1 cellular context compared by ENCODE assay signal in genomic region chr6:30763618-30764489, GRCh38.
A peak's percentile ranks its signal among the peaks of the same experiment; 100 is the strongest.
TF ChIP-seq lines count a peak whose summit lies in the region.

No MANE protein-coding gene starts in this region.

TF ChIP-seq in HepG2, 621 proteins besides CTCF, POLR2A, EP300 and RAD21 (continued from another document and continues in another):
- TF ChIP-seq CSRNP1 (CRISPR knock-in tag; IDR thresholded peaks at IDR 0.05) (peak; percentile 76; the same call in 1 of the 2 replicates), EEA1 (CRISPR knock-in tag; IDR thresholded peaks at IDR 0.05; ENCODE audit: borderline replicate concordance) (no peak), ZNF768 (CRISPR knock-in tag; IDR thresholded peaks at IDR 0.05) (peak; percentile 57; the same call in 1 of the 2 replicates), E2F5 (CRISPR knock-in tag; conservative IDR thresholded peaks at IDR 0.05) (no peak), RBM39 (IDR thresholded peaks at IDR 0.05; ENCODE audit: low read depth, low read length, poor library complexity, severe bottlenecking) (no peak), CBX1 (IDR thresholded peaks at IDR 0.05; ENCODE audit: low read depth) (peak; percentile 33), ZSCAN12 (CRISPR knock-in tag; IDR thresholded peaks at IDR 0.05) (no peak), ARID2 (CRISPR knock-in tag; IDR thresholded peaks at IDR 0.05; ENCODE audit: borderline replicate concordance) (no peak), TCF12 (IDR thresholded peaks at IDR 0.05) (no peak), TCF12 (CRISPR knock-in tag; IDR thresholded peaks at IDR 0.05) (no peak; the same call in 1 of the 2 replicates), SRY (CRISPR knock-in tag; IDR thresholded peaks at IDR 0.05) (peak; percentile 76; the same call in 1 of the 2 replicates), IRF1 (CRISPR knock-in tag; IDR thresholded peaks at IDR 0.05; ENCODE audit: low read depth) (no peak), HNRNPLL (IDR thresholded peaks at IDR 0.05; ENCODE audit: low read depth, low read length, poor library complexity, severe bottlenecking) (no peak), CCAR2 (optimal IDR thresholded peaks at IDR 0.05; ENCODE audit: low read depth, low read length) (no peak), MAFF (IDR thresholded peaks at IDR 0.05; ENCODE audit: low read depth, low read length) (peak; percentile 48; the same call in 1 of the 2 replicates), ZBTB37 (CRISPR knock-in tag; IDR thresholded peaks at IDR 0.05) (peak; percentile 88; the same call in 1 of the 2 replicates), KLF16 (CRISPR knock-in tag; IDR thresholded peaks at IDR 0.05) (peak in 1 of 2 experiments; percentile 51; a peak in 2 of 4 replicates), PREB (CRISPR knock-in tag; IDR thresholded peaks at IDR 0.05) (no peak), ZNF44 (CRISPR knock-in tag; IDR thresholded peaks at IDR 0.05) (peak; percentile 22; the same call in 1 of the 2 replicates), EED (CRISPR knock-in tag; IDR thresholded peaks at IDR 0.05) (peak; percentile 89; the same call in 1 of the 2 replicates), NFATC3 (CRISPR knock-in tag; IDR thresholded peaks at IDR 0.05) (peak; percentile 65), HIC2 (CRISPR knock-in tag; IDR thresholded peaks at IDR 0.05; ENCODE audit: low read depth) (0 out of 2 replicates have a peak, but pooled peaks have one; percentile 43), SOX13 (IDR thresholded peaks at IDR 0.05) (peak; percentile 96), SOX13 (CRISPR knock-in tag; conservative IDR thresholded peaks at IDR 0.05 in 1 of 2, IDR thresholded peaks at IDR 0.05 in 1 of 2) (peak; percentile 94 to 99; a peak in 3 of 4 replicates), ZNF329 (CRISPR knock-in tag; IDR thresholded peaks at IDR 0.05; ENCODE audit: low read depth) (no peak), ZKSCAN1 (IDR thresholded peaks at IDR 0.05; ENCODE audit: low read length) (no peak), GLI4 (CRISPR knock-in tag; IDR thresholded peaks at IDR 0.05; ENCODE audit: borderline replicate concordance) (0 out of 2 replicates have a peak, but pooled peaks have one; percentile 75), ZNF619 (CRISPR knock-in tag; IDR thresholded peaks at IDR 0.05) (0 out of 2 replicates have a peak, but pooled peaks have one; percentile 13), RBFOX2 (IDR thresholded peaks at IDR 0.05; ENCODE audit: low read depth, low read length) (no peak), BHLHE40 (IDR thresholded peaks at IDR 0.05; ENCODE audit: low read length) (0 out of 2 replicates have a peak, but pooled peaks have one; percentile 15), NFKBIZ (CRISPR knock-in tag; IDR thresholded peaks at IDR 0.05) (peak; percentile 75; the same call in 1 of the 2 replicates), ZNF766 (CRISPR knock-in tag; IDR thresholded peaks at IDR 0.05; ENCODE audit: borderline replicate concordance) (no peak), ZNF17 (CRISPR knock-in tag; IDR thresholded peaks at IDR 0.05) (no peak), ZBTB2 (CRISPR knock-in tag; IDR thresholded peaks at IDR 0.05; ENCODE audit: low read depth) (no peak), ZNF576 (CRISPR knock-in tag; IDR thresholded peaks at IDR 0.05) (no peak), KLF15 (CRISPR knock-in tag; IDR thresholded peaks at IDR 0.05; ENCODE audit: borderline replicate concordance) (no peak; the same call in 1 of the 2 replicates), SNAPC2 (CRISPR knock-in tag; IDR thresholded peaks at IDR 0.05) (0 out of 2 replicates have a peak, but pooled peaks have one; percentile 22), ELF1 (CRISPR knock-in tag; IDR thresholded peaks at IDR 0.05) (peak; percentile 86), NCOA2 (CRISPR knock-in tag; IDR thresholded peaks at IDR 0.05) (peak; percentile 93), MNT (IDR thresholded peaks at IDR 0.05) (peak; percentile 44; the same call in 1 of the 2 replicates), ZNF7 (CRISPR knock-in tag; IDR thresholded peaks at IDR 0.05) (no peak), GTF2F1 (IDR thresholded peaks at IDR 0.05; ENCODE audit: low read length) (peak; percentile 37; the same call in 1 of the 2 replicates), ZNF530 (CRISPR knock-in tag; IDR thresholded peaks at IDR 0.05; ENCODE audit: low read depth) (peak; percentile 61; the same call in 1 of the 2 replicates), FOXK1 (CRISPR knock-in tag; IDR thresholded peaks at IDR 0.05; ENCODE audit: borderline replicate concordance, low read depth) (no peak), ZBTB10 (CRISPR knock-in tag; IDR thresholded peaks at IDR 0.05; ENCODE audit: borderline replicate concordance) (peak; percentile 92; the same call in 1 of the 2 replicates), ZNF839 (CRISPR knock-in tag; IDR thresholded peaks at IDR 0.05; ENCODE audit: borderline replicate concordance) (no peak), ZNF784 (CRISPR knock-in tag; IDR thresholded peaks at IDR 0.05; ENCODE audit: borderline replicate concordance) (peak; percentile 54; the same call in 1 of the 2 replicates), ARID3A (IDR thresholded peaks at IDR 0.05; ENCODE audit: low read depth, low read length) (peak; percentile 92), ZNF589 (CRISPR knock-in tag; conservative IDR thresholded peaks at IDR 0.05) (no peak; the same call in 1 of the 2 replicates)
